In the genomic region with DNA sequence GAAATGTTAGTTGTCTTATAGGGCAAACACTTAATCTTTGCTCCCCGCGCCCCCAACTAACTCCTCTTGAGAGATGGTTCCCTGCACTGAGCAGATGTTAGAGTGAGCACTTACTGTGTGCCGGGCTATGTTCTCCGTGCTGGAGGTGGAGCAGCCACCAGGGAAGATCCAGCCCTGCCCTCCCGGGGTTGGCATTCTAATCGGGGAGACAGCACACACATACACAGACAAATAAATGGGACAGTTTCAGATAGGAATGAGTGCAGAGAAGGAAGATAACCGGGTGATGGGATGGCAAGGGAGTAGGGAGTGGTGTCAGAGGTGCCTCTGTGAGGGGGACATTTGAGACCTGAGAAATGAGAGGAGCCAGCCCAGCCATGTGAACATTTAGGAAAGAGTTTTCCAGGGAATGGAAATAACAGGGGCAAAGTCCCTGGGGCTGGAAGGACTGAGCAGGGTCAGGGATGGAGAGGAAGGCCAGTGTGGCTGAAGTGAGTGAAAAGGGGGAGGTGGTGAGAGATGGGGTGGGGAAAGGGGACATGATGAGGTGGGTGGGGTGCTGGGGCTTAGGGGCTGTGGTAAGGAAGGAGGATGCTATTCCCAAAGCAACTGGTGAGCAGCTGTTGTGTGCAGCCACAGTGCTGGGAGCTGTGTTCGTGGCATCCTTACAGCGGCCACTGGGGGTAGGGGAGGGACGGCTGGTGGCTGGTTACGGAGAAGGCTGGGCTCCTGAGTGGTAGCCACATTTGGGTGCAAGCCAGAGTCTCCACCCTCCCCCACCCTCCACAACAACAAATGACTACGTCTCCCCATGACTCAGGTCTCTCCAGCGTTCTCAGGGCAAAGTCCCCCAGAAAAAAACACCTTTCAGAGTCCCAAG, we compare ENCODE assay signal across 10 cellular contexts. TPM values are rescaled to one million over a fixed set of nuclear protein-coding genes. Genes with fewer than 3 reads are reported as not detected.
A peak's percentile ranks its signal among the peaks of the same experiment; 100 is the strongest.
DNase-seq lines count a peak whose midpoint lies in the region; ATAC-seq and TF ChIP-seq lines count a peak whose summit lies in the region.
"Had no signal": no experiment of that assay in that cellular context is flagged by ENCODE, and none has a peak within 500 bp of the region (broad histone marks: within the 10 kb centered on the region; RNA-seq: fewer than 3 reads in every experiment).

No MANE protein-coding gene starts in this region.

- ATAC-seq in SK-N-SH treated with all-trans-retinoic acid at 6 μM for 48 hours = peak; percentile 42; the same call in 1 of the 3 replicates
- peak; percentile 57 to 64 (median 58) for ATAC-seq in heart left ventricle
- ATAC-seq in HG03442 (IDR thresholded peaks at IDR 0.05; ENCODE audit: unreplicated experiment) = no peak
- ATAC-seq in HG02623 (IDR thresholded peaks at IDR 0.05; ENCODE audit: unreplicated experiment) = no peak

- DNase-seq in heart left ventricle (peak in 1 of 5 donors; percentile 59), sigmoid colon (peak; percentile 68), NCI-H187 (lab: John Stamatoyannopoulos, UW) (no peak)
- DNase-seq: kidney glomerular epithelial cell; stimulated activated naive CD4-positive, alpha-beta T cell treated with Interleukin-2 at 50 U/mL for 16 hours had no signal

- H3K4me1 ChIP-seq in heart left ventricle (peaks cover 3 to 45% (median 32%) of the 10 kb centered on the region in 12 donors), sigmoid colon (no peaks in the 10 kb centered on the region)

- H3K9me3 ChIP-seq in heart left ventricle = peaks cover 0 to 6% (median 0%) of the 10 kb centered on the region in 12 donors
- no peaks in the 10 kb centered on the region for H3K9me3 ChIP-seq in sigmoid colon

- TF ChIP-seq POLR2A in heart left ventricle (IDR thresholded peaks at IDR 0.05) (no peak), sigmoid colon (IDR thresholded peaks at IDR 0.05) (no peak)

- TF ChIP-seq CTCF in GM12874 (IDR thresholded peaks at IDR 0.05; ENCODE audit: insufficient read depth, low read depth, low read length) (0 out of 2 replicates have a peak, but pooled peaks have one; percentile 7), heart left ventricle (IDR thresholded peaks at IDR 0.05) (peak in 1 of 12 donors; percentile 9), sigmoid colon (IDR thresholded peaks at IDR 0.05) (no peak)

- no peak overlapping the region for H3K4me3 ChIP-seq in heart left ventricle
- no peak overlapping the region for H3K4me3 ChIP-seq in sigmoid colon

- intact Hi-C loops in heart left ventricle (cut with DNase I) (loop anchor here in 1 of 10 donors (5.0 kb wide), 2 partner anchors 59 to 74 kb away; no protein-coding TSS in a partner anchor), sigmoid colon (cut with DNase I) (no loop called here)

- H3K27ac ChIP-seq in heart left ventricle (peak overlapping the region; percentile 14 to 90 (median 74)), sigmoid colon (peak overlapping the region in 3 of 4 donors; percentile 22 to 46 (median 39))

- no peak for TF ChIP-seq EP300 in sigmoid colon (IDR thresholded peaks at IDR 0.05)

- WGBS in heart left ventricle, 4 donors = 53 to 57% (median 55%) methylated on average over 13 of the region's 13 CpGs
- WGBS in sigmoid colon, 2 donors = 36 to 53% methylated on average over 13 of the region's 13 CpGs

- H3K36me3 ChIP-seq in heart left ventricle = no peaks in the 10 kb centered on the region
- H3K36me3 ChIP-seq in sigmoid colon = no peaks in the 10 kb centered on the region

- H3K27me3 ChIP-seq in heart left ventricle (peaks cover 0 to 9% (median 0%) of the 10 kb centered on the region in 9 donors), sigmoid colon (peaks cover 0 to under 1% (median 0%) of the 10 kb centered on the region in 3 donors)

TF ChIP-seq in SK-N-SH treated with all-trans-retinoic acid at 6 μM for 48 hours, 23 proteins besides CTCF, POLR2A, EP300 and RAD21:
- TF ChIP-seq RARB (CRISPR knock-in tag; IDR thresholded peaks at IDR 0.05) = no peak
TF ChIP-seq in SK-N-SH treated with all-trans-retinoic acid at 6 μM for 48 hours: peak in this region for 0.

RNA-seq across cellular contexts. Expression of a gene that starts 15.4 kb away (rescaled TPM):
- total RNA-seq in heart left ventricle = 10 to 100 TPM; 10.2 to 22.5 (median 15.1) TPM
- polyA plus RNA-seq in heart left ventricle = 10 to 100 TPM in 1 of 2 donors, 1 to 10 TPM in 1; 6.4 to 12.8 TPM
- total RNA-seq in sigmoid colon = 10 to 100 TPM in 1 of 4 donors, 1 to 10 TPM in 3; 6.4 to 18.6 (median 7.6) TPM
- 1 to 10 TPM; 2.1 to 5.5 (median 3.6) TPM for polyA plus RNA-seq in sigmoid colon
- total RNA-seq: SK-MEL-5 had no signal

Comparison
In these comparisons a context has a peak if more than half of its experiments do, and no peak if none do; other contexts are left out.
1. ATAC-seq: peak in SK-N-SH treated with all-trans-retinoic acid at 6 μM for 48 hours (single experiment) and heart left ventricle (4 of 4); none in HG03442 (single experiment) and HG02623 (single experiment).